Comparison of ENCODE assay signal across 9 cellular contexts in genomic region chr15:88257311-88257901, GRCh38. TPM values are rescaled to one million over a fixed set of nuclear protein-coding genes. Genes with fewer than 3 reads are reported as not detected.
DNase-seq lines count a peak whose midpoint lies in the region; ATAC-seq and TF ChIP-seq lines count a peak whose summit lies in the region.
"Had no signal": no experiment of that assay in that cellular context is flagged by ENCODE, and none has a peak within 500 bp of the region (broad histone marks: within the 10 kb centered on the region; RNA-seq: fewer than 3 reads in every experiment).

No MANE protein-coding gene starts in this region.

- TF ChIP-seq CTCF in lower lobe of right lung (IDR thresholded peaks at IDR 0.05) = no peak
- no peak for TF ChIP-seq CTCF in testis (IDR thresholded peaks at IDR 0.05)

- peaks cover 82% of the 10 kb centered on the region for H3K27me3 Mint-ChIP-seq in activated CD8-positive, alpha-beta memory T cell treated with anti-CD3 and anti-CD28 coated beads, Interleukin-2, amount 10 ng/mL, durations not matched to agents 7 days and 5 days

- WGBS in testis, 2 donors = 0 to 1% methylated on average over 18 to 42 of the region's 42 CpGs

- H3K27ac ChIP-seq in angular gyrus (ENCODE audit: low read depth, low read length) (peak overlapping the region; percentile 85), lower lobe of right lung (no peak overlapping the region), testis (no peak overlapping the region)
- H3K27ac ChIP-seq: epithelial cell of prostate had no signal

- H3K9me3 ChIP-seq in lower lobe of right lung (no peaks in the 10 kb centered on the region), testis (no peaks in the 10 kb centered on the region)

- H3K27me3 ChIP-seq in lower lobe of right lung (ENCODE audit: low read depth) = peaks cover 72% of the 10 kb centered on the region
- H3K27me3 ChIP-seq in testis = no peaks in the 10 kb centered on the region

- intact Hi-C loops in lower lobe of right lung (cut with DNase I) = no loop called here
- intact Hi-C loops in testis (cut with DNase I; ENCODE audit: low total_unique reads) = no loop called here

- H3K27ac Mint-ChIP-seq in activated CD8-positive, alpha-beta memory T cell treated with anti-CD3 and anti-CD28 coated beads, Interleukin-2, amount 10 ng/mL, durations not matched to agents 7 days and 5 days = peak overlapping the region; percentile 1

- peaks cover 15% of the 10 kb centered on the region for H3K4me1 Mint-ChIP-seq in activated CD8-positive, alpha-beta memory T cell treated with anti-CD3 and anti-CD28 coated beads, Interleukin-2, amount 10 ng/mL, durations not matched to agents 7 days and 5 days

- no peaks in the 10 kb centered on the region for H3K9me3 Mint-ChIP-seq in activated CD8-positive, alpha-beta memory T cell treated with anti-CD3 and anti-CD28 coated beads, Interleukin-2, amount 10 ng/mL, durations not matched to agents 7 days and 5 days (ENCODE audit: low read depth)

- no peak for TF ChIP-seq POLR2A in testis (IDR thresholded peaks at IDR 0.05)

- H3K36me3 Mint-ChIP-seq in activated CD8-positive, alpha-beta memory T cell treated with anti-CD3 and anti-CD28 coated beads, Interleukin-2, amount 10 ng/mL, durations not matched to agents 7 days and 5 days = no peaks in the 10 kb centered on the region

- ATAC-seq in activated CD8-positive, alpha-beta memory T cell treated with anti-CD3 and anti-CD28 coated beads, Interleukin-2, amount 10 ng/mL, durations not matched to agents 7 days and 5 days = peak; percentile 46
- ATAC-seq in lower lobe of right lung (peak in 1 of 2 donors; percentile 26), GM18907 (IDR thresholded peaks at IDR 0.05; ENCODE audit: unreplicated experiment) (no peak)

- CTCF ChIA-PET in activated CD8-positive, alpha-beta memory T cell treated with anti-CD3 and anti-CD28 coated beads, Interleukin-2, amount 10 ng/mL, durations not matched to agents 7 days and 5 days (lab: Charles Lee) = interaction anchor here (0.9 to 1.7 kb wide), 3 partner anchors 9 to 13 kb away, joined by 4 to 6 read pairs (median 5); no protein-coding TSS in a partner anchor

- no peak for DNase-seq in activated CD8-positive, alpha-beta memory T cell treated with anti-CD3 and anti-CD28 coated beads, Interleukin-2, amount 10 ng/mL, durations not matched to agents 7 days and 5 days
- no peak for DNase-seq in activated CD8-positive, alpha-beta memory T cell treated with anti-CD3 and anti-CD28 coated beads, Interleukin-2, amount 50 U/mL, for 48 hours
- no peak for DNase-seq in lower lobe of right lung
- DNase-seq in testis = no peak
- DNase-seq in NCI-H146 treated with DMSO at 0.1 percent for 48 hours (lab: John Stamatoyannopoulos, UW; ENCODE audit: unreplicated experiment) = no peak
- no peak for DNase-seq in DMS153 treated with DMSO at 0.1 percent for 48 hours (lab: John Stamatoyannopoulos, UW; ENCODE audit: unreplicated experiment)

- H3K4me3 ChIP-seq in lower lobe of right lung (peak overlapping the region; percentile 47), testis (peak overlapping the region; percentile 36 to 49)

- H3K4me1 ChIP-seq in lower lobe of right lung = peaks cover 16% of the 10 kb centered on the region
- peaks cover 9% of the 10 kb centered on the region for H3K4me1 ChIP-seq in testis

- H3K36me3 ChIP-seq in lower lobe of right lung = no peaks in the 10 kb centered on the region
- H3K36me3 ChIP-seq in testis (ENCODE audit: low read depth, missing control alignments) = no peaks in the 10 kb centered on the region

- peak overlapping the region; percentile 61 for H3K4me3 Mint-ChIP-seq in activated CD8-positive, alpha-beta memory T cell treated with anti-CD3 and anti-CD28 coated beads, Interleukin-2, amount 10 ng/mL, durations not matched to agents 7 days and 5 days

RNA-seq across cellular contexts. Expression of gene NTRK3, which starts 0.9 kb away (rescaled TPM):
- not detected for total RNA-seq in activated CD8-positive, alpha-beta memory T cell treated with anti-CD3 and anti-CD28 coated beads, Interleukin-2, amount 10 ng/mL, durations not matched to agents 7 days and 5 days
- total RNA-seq in lower lobe of right lung (3.5 TPM), testis (10 to 100 TPM; 10.7 to 24.6 TPM)
- 40.6 TPM for polyA plus RNA-seq in testis (ENCODE audit: insufficient read depth, low read depth, low replicate concordance)
